13 cellular contexts compared by ENCODE assay signal in the genomic region with DNA sequence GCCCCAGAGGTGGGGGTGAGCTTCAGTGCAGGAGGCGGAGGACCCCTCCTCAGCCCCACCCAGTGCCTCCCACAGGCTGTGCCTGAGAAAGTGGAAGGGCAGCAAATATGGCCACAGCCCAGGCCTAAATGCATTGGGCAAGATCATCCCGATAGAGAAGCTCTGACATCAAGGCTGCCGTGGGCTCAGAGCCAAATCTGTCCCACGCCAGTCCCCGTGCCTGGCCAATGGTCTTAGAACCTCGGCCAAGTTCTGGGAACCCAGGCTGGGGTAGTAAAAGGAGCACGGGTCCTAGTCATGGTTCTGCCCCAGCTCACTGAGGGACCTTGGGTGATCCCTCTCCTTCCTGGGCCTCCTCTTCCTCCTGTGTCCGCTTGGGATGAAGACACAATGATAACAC. TPM values are rescaled to one million over a fixed set of nuclear protein-coding genes. Genes with fewer than 3 reads are reported as not detected.
DNase-seq lines count a peak whose midpoint lies in the region; ATAC-seq and TF ChIP-seq lines count a peak whose summit lies in the region.
"Had no signal": no experiment of that assay in that cellular context is flagged by ENCODE, and none has a peak within 500 bp of the region (broad histone marks: within the 10 kb centered on the region; RNA-seq: fewer than 3 reads in every experiment).

No MANE protein-coding gene starts in this region.

- no peak overlapping the region for H3K4me3 ChIP-seq in BE2C (ENCODE audit: low read depth, low read length)
- no peak overlapping the region for H3K4me3 ChIP-seq in heart left ventricle
- H3K4me3 ChIP-seq in rectal smooth muscle tissue (ENCODE audit: low read length) = peak overlapping the region; percentile 43
- no peak overlapping the region for H3K4me3 ChIP-seq in prostate gland

- 44 to 53% (median 49%) methylated on average over 8 of the region's 8 CpGs for WGBS in heart left ventricle, 4 donors
- WGBS in prostate gland = 45% methylated on average over 8 of the region's 8 CpGs

- no peaks in the 10 kb centered on the region; the same call in 1 of the 2 replicates for H3K36me3 ChIP-seq in BE2C
- peaks cover 0 to 99% (median 92%) of the 10 kb centered on the region in 9 donors for H3K36me3 ChIP-seq in heart left ventricle
- peaks cover 4% of the 10 kb centered on the region for H3K36me3 ChIP-seq in rectal smooth muscle tissue (ENCODE audit: control insufficient read depth, insufficient read depth, low read length)
- H3K36me3 ChIP-seq in prostate gland = no peaks in the 10 kb centered on the region

- DNase-seq in BE2C (peak; percentile 18), heart left ventricle (peak in 2 of 5 donors; percentile 43 to 44), prostate gland (ENCODE audit: low spot score) (no peak), HCEC 1CT (no peak)
- DNase-seq in activated CD8-positive, alpha-beta memory T cell treated with anti-CD3 and anti-CD28 coated beads, Interleukin-2, amount 10 ng/mL, durations not matched to agents 7 days and 5 days = no peak
- DNase-seq: activated CD4-positive, CD25-positive, alpha-beta regulatory T cell treated with anti-CD3 and anti-CD28 coated beads, Interleukin-2, amount 50 U/mL, for 72 hours; NCI-H2029 treated with DMSO at 0.1 percent for 48 hours; NCI-H748 treated with DMSO at 0.1 percent for 48 hours; T-helper 2 cell had no signal

- peaks cover 100% of the 10 kb centered on the region for H3K36me3 Mint-ChIP-seq in activated T-helper 17 cell treated with anti-CD3 and anti-CD28 coated beads, Interleukin-2, amount 50 U/mL, for 72 hours (ENCODE audit: low read depth)
- H3K36me3 Mint-ChIP-seq in activated CD8-positive, alpha-beta memory T cell treated with anti-CD3 and anti-CD28 coated beads, Interleukin-2, amount 10 ng/mL, durations not matched to agents 7 days and 5 days = peaks cover 61% of the 10 kb centered on the region

- H3K9me3 ChIP-seq in BE2C (no peaks in the 10 kb centered on the region), heart left ventricle (no peaks in the 10 kb centered on the region), prostate gland (no peaks in the 10 kb centered on the region)

- no peaks in the 10 kb centered on the region for H3K27me3 Mint-ChIP-seq in activated T-helper 17 cell treated with anti-CD3 and anti-CD28 coated beads, Interleukin-2, amount 50 U/mL, for 72 hours
- no peaks in the 10 kb centered on the region for H3K27me3 Mint-ChIP-seq in activated CD8-positive, alpha-beta memory T cell treated with anti-CD3 and anti-CD28 coated beads, Interleukin-2, amount 10 ng/mL, durations not matched to agents 7 days and 5 days

- H3K27ac Mint-ChIP-seq in activated T-helper 17 cell treated with anti-CD3 and anti-CD28 coated beads, Interleukin-2, amount 50 U/mL, for 72 hours = peak overlapping the region; percentile 68
- no peak overlapping the region for H3K27ac Mint-ChIP-seq in activated CD8-positive, alpha-beta memory T cell treated with anti-CD3 and anti-CD28 coated beads, Interleukin-2, amount 10 ng/mL, durations not matched to agents 7 days and 5 days

- no peak overlapping the region for H3K4me3 Mint-ChIP-seq in activated T-helper 17 cell treated with anti-CD3 and anti-CD28 coated beads, Interleukin-2, amount 50 U/mL, for 72 hours
- no peak overlapping the region for H3K4me3 Mint-ChIP-seq in activated CD8-positive, alpha-beta memory T cell treated with anti-CD3 and anti-CD28 coated beads, Interleukin-2, amount 10 ng/mL, durations not matched to agents 7 days and 5 days
- H3K4me3 Mint-ChIP-seq: nephron had no signal

- H3K4me1 ChIP-seq in BE2C = no peaks in the 10 kb centered on the region; the same call in 1 of the 2 replicates
- peaks cover 2 to 55% (median 32%) of the 10 kb centered on the region in 12 donors for H3K4me1 ChIP-seq in heart left ventricle
- peaks cover 28% of the 10 kb centered on the region for H3K4me1 ChIP-seq in rectal smooth muscle tissue (ENCODE audit: control insufficient read depth, insufficient read depth, low read length)
- H3K4me1 ChIP-seq in prostate gland (replicated peaks) = no peaks in the 10 kb centered on the region

- no peak for ATAC-seq in activated T-helper 17 cell treated with anti-CD3 and anti-CD28 coated beads, Interleukin-2, amount 50 U/mL, for 72 hours (replicated peaks)
- ATAC-seq in heart left ventricle (peak; percentile 5 to 34 (median 14)), HG03432 (IDR thresholded peaks at IDR 0.05; ENCODE audit: unreplicated experiment) (no peak)
- no peak for ATAC-seq in activated CD8-positive, alpha-beta memory T cell treated with anti-CD3 and anti-CD28 coated beads, Interleukin-2, amount 10 ng/mL, durations not matched to agents 7 days and 5 days

- intact Hi-C loops in heart left ventricle (cut with DNase I) = loop anchor here in 5 of 10 donors (5.0 kb wide), 3 partner anchors 36 to 46 kb away; no protein-coding TSS in a partner anchor
- intact Hi-C loops in prostate gland (cut with DNase I) = loop anchor here (5.0 kb wide), 1 partner anchor 101 kb away; no protein-coding TSS in a partner anchor

- no peak for TF ChIP-seq POLR2A in heart left ventricle (IDR thresholded peaks at IDR 0.05)
- TF ChIP-seq POLR2A in prostate gland (IDR thresholded peaks at IDR 0.05) = no peak

- H3K9ac ChIP-seq in rectal smooth muscle tissue (ENCODE audit: low read length) = no peak overlapping the region

- H3K27ac ChIP-seq in heart left ventricle (peak overlapping the region in 10 of 12 donors; percentile 49 to 93 (median 76)), rectal smooth muscle tissue (ENCODE audit: low read depth, low read length) (peak overlapping the region; percentile 91), prostate gland (peak overlapping the region in 1 of 2 donors; percentile 31)

- H3K4me1 Mint-ChIP-seq in activated T-helper 17 cell treated with anti-CD3 and anti-CD28 coated beads, Interleukin-2, amount 50 U/mL, for 72 hours = peaks cover 14% of the 10 kb centered on the region
- no peaks in the 10 kb centered on the region for H3K4me1 Mint-ChIP-seq in activated CD8-positive, alpha-beta memory T cell treated with anti-CD3 and anti-CD28 coated beads, Interleukin-2, amount 10 ng/mL, durations not matched to agents 7 days and 5 days

- CTCF ChIA-PET in activated CD8-positive, alpha-beta memory T cell treated with anti-CD3 and anti-CD28 coated beads, Interleukin-2, amount 10 ng/mL, durations not matched to agents 7 days and 5 days (lab: Charles Lee) = interaction anchor here (1.3 to 1.5 kb wide), 2 partner anchors 49 to 658 kb away, joined by 3 read pairs; a partner anchor contains a TSS

- H3K9me3 Mint-ChIP-seq in activated T-helper 17 cell treated with anti-CD3 and anti-CD28 coated beads, Interleukin-2, amount 50 U/mL, for 72 hours = no peaks in the 10 kb centered on the region
- H3K9me3 Mint-ChIP-seq in activated CD8-positive, alpha-beta memory T cell treated with anti-CD3 and anti-CD28 coated beads, Interleukin-2, amount 10 ng/mL, durations not matched to agents 7 days and 5 days (ENCODE audit: low read depth) = no peaks in the 10 kb centered on the region
- H3K9me3 Mint-ChIP-seq: nephron had no signal

- H3K27me3 ChIP-seq in BE2C (no peaks in the 10 kb centered on the region), heart left ventricle (no peaks in the 10 kb centered on the region), rectal smooth muscle tissue (ENCODE audit: control insufficient read depth, insufficient read depth, low read length) (no peaks in the 10 kb centered on the region), prostate gland (replicated peaks; ENCODE audit: insufficient read depth) (no peaks in the 10 kb centered on the region)

- TF ChIP-seq CTCF in BE2C (IDR thresholded peaks at IDR 0.05; ENCODE audit: low read depth, low read length) (no peak), heart left ventricle (IDR thresholded peaks at IDR 0.05) (no peak), prostate gland (IDR thresholded peaks at IDR 0.05) (no peak)

RNA-seq across cellular contexts. Expression of a gene that starts 27.7 kb away (rescaled TPM):
- 47.8 TPM for polyA plus RNA-seq in BE2C (2012; ENCODE audit: insufficient read depth, insufficient read length, low read depth)
- 100 to 1,000 TPM; 316 to 609 TPM for total RNA-seq in activated T-helper 17 cell treated with anti-CD3 and anti-CD28 coated beads, Interleukin-2, amount 50 U/mL, for 72 hours
- 100 to 1,000 TPM in 8 of 9 donors, 10 to 100 TPM in 1; 86.0 to 180 (median 122) TPM for total RNA-seq in heart left ventricle
- 10 to 100 TPM; 97.1 to 97.6 TPM for polyA plus RNA-seq in heart left ventricle
- total RNA-seq in activated CD8-positive, alpha-beta memory T cell treated with anti-CD3 and anti-CD28 coated beads, Interleukin-2, amount 10 ng/mL, durations not matched to agents 7 days and 5 days = 100 to 1,000 TPM; 136 to 201 TPM
- total RNA-seq in prostate gland = 10 to 100 TPM; 61.9 to 81.6 TPM

RNA-seq across cellular contexts. Expression of a gene that starts 49.0 kb away (rescaled TPM):
- polyA plus RNA-seq in BE2C (2012; ENCODE audit: insufficient read depth, insufficient read length, low read depth) = 114 TPM
- total RNA-seq in activated T-helper 17 cell treated with anti-CD3 and anti-CD28 coated beads, Interleukin-2, amount 50 U/mL, for 72 hours = 100 to 1,000 TPM; 432 to 559 TPM
- total RNA-seq in heart left ventricle = 100 to 1,000 TPM; 179 to 287 (median 220) TPM
- polyA plus RNA-seq in heart left ventricle = 100 to 1,000 TPM; 171 to 202 TPM
- 100 to 1,000 TPM; 623 to 640 TPM for total RNA-seq in activated CD8-positive, alpha-beta memory T cell treated with anti-CD3 and anti-CD28 coated beads, Interleukin-2, amount 10 ng/mL, durations not matched to agents 7 days and 5 days
- 100 to 1,000 TPM in 1 of 2 donors, 10 to 100 TPM in 1; 85.7 to 184 TPM for total RNA-seq in prostate gland

Comparison
In these comparisons a context has a peak if more than half of its experiments do, and no peak if none do; other contexts are left out.
1. ATAC-seq: peak in heart left ventricle (4 of 4); none in activated T-helper 17 cell treated with anti-CD3 and anti-CD28 coated beads, Interleukin-2, amount 50 U/mL, for 72 hours (single experiment), HG03432 (single experiment) and activated CD8-positive, alpha-beta memory T cell treated with anti-CD3 and anti-CD28 coated beads, Interleukin-2, amount 10 ng/mL, durations not matched to agents 7 days and 5 days (single experiment).